ENCODE assay signal across 23 cellular contexts in the genomic region with DNA sequence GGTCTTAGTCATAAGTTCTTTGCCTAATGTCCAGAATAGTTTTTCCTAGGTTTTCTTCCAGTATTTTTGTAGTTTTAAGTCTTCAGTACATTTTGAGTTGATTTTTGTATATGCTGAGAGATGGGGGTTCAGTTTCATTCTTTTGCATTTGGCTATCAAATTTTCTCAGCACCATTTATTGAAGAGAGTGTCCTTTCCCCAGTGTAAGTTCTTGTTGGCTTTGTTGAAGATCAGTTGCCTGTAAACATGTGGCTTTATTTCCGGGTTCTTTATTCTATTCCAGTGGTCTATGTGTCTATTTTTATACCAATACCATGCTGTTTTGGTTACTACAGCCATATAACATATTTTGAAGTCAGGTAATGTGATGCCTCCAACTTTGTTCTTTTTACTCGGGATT.
"Had no signal": no experiment of that assay in that cellular context is flagged by ENCODE, and none has a peak within 500 bp of the region (broad histone marks: within the 10 kb centered on the region; RNA-seq: fewer than 3 reads in every experiment).

No MANE protein-coding gene starts in this region.

- H3K36me3 ChIP-seq: colonic mucosa, esophagus muscularis mucosa, esophagus squamous epithelium, gastrocnemius medialis, gastroesophageal sphincter, heart left ventricle, heart right ventricle had no signal

- DNase-seq: colonic mucosa; cortex of kidney; dermis blood vessel endothelial cell; dorsolateral prefrontal cortex; effector CD4-positive, alpha-beta T cell; effector CD8-positive, alpha-beta T cell; effector memory CD4-positive, alpha-beta T cell; effector memory CD8-positive, alpha-beta T cell; endodermal cell; erythroblast; esophagus squamous epithelium; foreskin fibroblast; foreskin keratinocyte; foreskin melanocyte; gastrocnemius medialis; glutamatergic neuron; head of caudate nucleus; heart left ventricle; heart right ventricle had no signal

- H3K9me3 ChIP-seq: colonic mucosa, esophagus squamous epithelium, gastrocnemius medialis had no signal

- H3K27ac ChIP-seq: colonic mucosa, coronary artery, dorsolateral prefrontal cortex, epithelial cell of prostate, esophagus muscularis mucosa, esophagus squamous epithelium, foreskin keratinocyte, gastrocnemius medialis, gastroesophageal sphincter, heart left ventricle, heart right ventricle had no signal

- H3K27me3 ChIP-seq: colonic mucosa, esophagus squamous epithelium, foreskin keratinocyte, gastrocnemius medialis, gastroesophageal sphincter, heart left ventricle had no signal

- H3K4me3 ChIP-seq: colonic mucosa, coronary artery, dorsolateral prefrontal cortex, esophagus muscularis mucosa, esophagus squamous epithelium, gastrocnemius medialis, gastroesophageal sphincter, heart left ventricle, heart right ventricle had no signal

- H3K4me1 ChIP-seq: colonic mucosa, esophagus muscularis mucosa, esophagus squamous epithelium, foreskin keratinocyte, gastrocnemius medialis, gastroesophageal sphincter, heart left ventricle, heart right ventricle had no signal
